In genomic region chr3:135023985-135024658, GRCh38 we compare ENCODE assay signal across 20 cellular contexts.
DNase-seq lines count a peak whose midpoint lies in the region; ATAC-seq and TF ChIP-seq lines count a peak whose summit lies in the region.
"Had no signal": no experiment of that assay in that cellular context is flagged by ENCODE, and none has a peak within 500 bp of the region (broad histone marks: within the 10 kb centered on the region; RNA-seq: fewer than 3 reads in every experiment).

No MANE protein-coding gene starts in this region.

- H3K4me1 ChIP-seq in tibial artery = no peaks in the 10 kb centered on the region

- intact Hi-C loops in tibial artery (cut with DNase I; ENCODE audit: low total_unique reads) = no loop called here

- H3K27me3 ChIP-seq in tibial artery = no peaks in the 10 kb centered on the region

- DNase-seq in NCI-H2171 treated with DMSO at 0.1 percent for 48 hours (lab: John Stamatoyannopoulos, UW) (peak; percentile 12), NCI-H2171 (lab: John Stamatoyannopoulos, UW) (no peak), left kidney (ENCODE audit: low read depth, low spot score) (peak; percentile 46), LoVo (ENCODE audit: low spot score) (no peak), tibial artery (no peak), NCI-H2029 treated with DMSO at 0.1 percent for 48 hours (lab: John Stamatoyannopoulos, UW) (no peak)
- DNase-seq: activated CD4-positive, CD25-positive, alpha-beta regulatory T cell; activated gamma-delta T cell treated with Interleukin-2 at 50 U/mL for 16 hours; anterior cingulate cortex; C1 segment of cervical spinal cord; cerebellar nuclear complex; DMS153; foreskin fibroblast; NCI-H2081; SHP77; stimulated activated CD4-positive, alpha-beta T cell treated with anti-CD3 and anti-CD28 coated beads, Interleukin-12 subunit alpha, Interleukin-12 subunit beta, amount 100 ng/mL, for 4 hours; stimulated activated naive CD8-positive, alpha-beta T cell treated with anti-CD3 and anti-CD28 coated beads, Interleukin-15, Interleukin-2, amounts not matched to agents 100 U/mL and 50 U/mL, for 24 hours; T-helper 17 cell had no signal

- ATAC-seq in HG02610 (IDR thresholded peaks at IDR 0.05; ENCODE audit: unreplicated experiment) (peak; percentile 68), HG03460 (IDR thresholded peaks at IDR 0.05; ENCODE audit: unreplicated experiment) (peak; percentile 77)
- ATAC-seq: stimulated activated naive CD8-positive, alpha-beta T cell treated with anti-CD3 and anti-CD28 coated beads, Interleukin-15, Interleukin-2, amounts not matched to agents 100 U/mL and 50 U/mL, for 24 hours; T-helper 17 cell had no signal

- TF ChIP-seq CTCF in tibial artery (IDR thresholded peaks at IDR 0.05) = no peak

- no peaks in the 10 kb centered on the region for H3K9me3 ChIP-seq in tibial artery

- H3K27ac ChIP-seq in tibial artery = no peak overlapping the region

- no peak overlapping the region for H3K4me3 ChIP-seq in tibial artery

- H3K36me3 ChIP-seq in tibial artery = no peaks in the 10 kb centered on the region

Comparison
In these comparisons a context has a peak if more than half of its experiments do, and no peak if none do; other contexts are left out.
1. DNase-seq: peak in NCI-H2171 treated with DMSO at 0.1 percent for 48 hours (single experiment) and left kidney (single experiment); none in NCI-H2171 (single experiment), LoVo (single experiment), tibial artery (0 of 2) and NCI-H2029 treated with DMSO at 0.1 percent for 48 hours (single experiment).